In genomic region chr9:113890693-113891092, GRCh38 we compare ENCODE assay signal across 25 cellular contexts.
"Had no signal": no experiment of that assay in that cellular context is flagged by ENCODE, and none has a peak within 500 bp of the region (broad histone marks: within the 10 kb centered on the region; RNA-seq: fewer than 3 reads in every experiment).

No MANE protein-coding gene starts in this region.

- DNase-seq: stimulated activated CD4-positive, alpha-beta T cell treated with anti-CD3 and anti-CD28 coated beads, Interleukin-2, amount 100 ng/mL, for 48 hours; stimulated activated CD4-positive, alpha-beta T cell treated with anti-CD3 and anti-CD28 coated beads, Interleukin-4, amount 100 ng/mL, for 1 hour; stimulated activated CD4-positive, alpha-beta T cell treated with anti-CD3 and anti-CD28 coated beads, Interleukin-4, amount 100 ng/mL, for 24 hours; stimulated activated CD4-positive, alpha-beta T cell treated with anti-CD3 and anti-CD28 coated beads, Interleukin-4, amount 100 ng/mL, for 4 hours; stimulated activated CD8-positive, alpha-beta memory T cell treated with anti-CD3 and anti-CD28 coated beads, Interleukin-4, amount 100 ng/mL, for 48 hours; stimulated activated naive B cell treated with anti-CD40 and anti-IgM and Interleukin-4, amounts not matched to agents 10 μg/mL and 1 μg/mL and 100 μg/mL, for 72 hours; stimulated activated naive CD4-positive, alpha-beta T cell; stimulated activated naive CD4-positive, alpha-beta T cell treated with Interleukin-2 at 50 U/mL for 16 hours; stimulated activated naive CD8-positive, alpha-beta T cell treated with anti-CD3 and anti-CD28 coated beads, Interleukin-15, amount 100 ng/mL, for 72 hours; stimulated activated naive CD8-positive, alpha-beta T cell treated with anti-CD3 and anti-CD28 coated beads, Interleukin-15, Interleukin-2, amounts not matched to agents 100 U/mL and 50 U/mL, for 24 hours; stomach; substantia nigra; testis; thyroid gland; tibial artery; transverse colon; trophoblast cell; upper lobe of left lung; upper lobe of right lung; uterus had no signal

- H3K4me1 ChIP-seq: testis had no signal

- H3K9me3 ChIP-seq: suprapubic skin, testis, thyroid gland, vagina had no signal

- H3K27ac ChIP-seq: stomach, suprapubic skin, testis, thoracic aorta, thyroid gland, tibial artery, tibial nerve, transverse colon, upper lobe of left lung, upper lobe of right lung, uterus, vagina had no signal

- H3K36me3 ChIP-seq: stomach, suprapubic skin, thoracic aorta, thyroid gland, transverse colon, upper lobe of left lung, upper lobe of right lung, uterus had no signal

- H3K4me3 ChIP-seq: stomach, suprapubic skin, testis, thoracic aorta, thyroid gland, tibial artery, tibial nerve, transverse colon, upper lobe of left lung, upper lobe of right lung, uterus, vagina had no signal

- FAIRE-seq: urothelium cell line had no signal
